Comparison of ENCODE assay signal across 8 cellular contexts in genomic region chr20:32902456-32903420, GRCh38. TPM values are rescaled to one million over a fixed set of nuclear protein-coding genes. Genes with fewer than 3 reads are reported as not detected.
DNase-seq lines count a peak whose midpoint lies in the region; ATAC-seq lines count a peak whose summit lies in the region.

No MANE protein-coding gene starts in this region.

- in situ Hi-C loops in Caki2 (cut with HindIII; ENCODE audit: low pct_unique_long_range_greater_than_20kb, low sequenced_read_pairs): no loop called here

- H3K36me3 ChIP-seq in SJSA1: no peaks in the 10 kb centered on the region

- no peaks in the 10 kb centered on the region for H3K4me1 ChIP-seq in SJSA1 (replicated peaks)

- no peak overlapping the region for H3K27ac ChIP-seq in SJSA1

- H3K4me3 ChIP-seq in SJSA1: no peak overlapping the region

- no peaks in the 10 kb centered on the region for H3K27me3 ChIP-seq in SJSA1 (replicated peaks)

- H3K9me3 ChIP-seq in SJSA1 (replicated peaks): no peaks in the 10 kb centered on the region

- DNase-seq in Caki2 (ENCODE audit: low read depth) (peak; percentile 17), HUDEP-2 (lab: John Stamatoyannopoulos, UW; ENCODE audit: unreplicated experiment in 76 of 76) (peak in 42 of 76 experiments; percentile 2 to 56 (median 16)), SJSA1 (ENCODE audit: low read depth in 1 of 2, low spot score in 2 of 2) (peak; percentile 41 to 66), glomerular visceral epithelial cell (ENCODE audit: extremely low spot score) (peak; percentile 58), putamen (ENCODE audit: low spot score) (peak; percentile 68)
- DNase-seq in activated gamma-delta T cell treated with anti-CD3 and anti-CD28 coated beads, Interleukin-2, amount 50 U/mL, for 16 hours (ENCODE audit: low read depth): peak; percentile 48

- no peak for ATAC-seq in HG03045 (IDR thresholded peaks at IDR 0.05; ENCODE audit: unreplicated experiment)
- ATAC-seq in GM19328 (IDR thresholded peaks at IDR 0.05; ENCODE audit: unreplicated experiment): no peak

RNA-seq across cellular contexts. Expression of gene EFCAB8, which starts 44.0 kb away (rescaled TPM):
- total RNA-seq in Caki2 (2014; rRNA removed; shearing (Covaris generic); ENCODE audit: low replicate concordance): not detected in 2 replicates
- total RNA-seq in SJSA1 (2014; rRNA removed; shearing (Covaris generic)): 0.06 and 0.08 TPM in 2 replicates

Comparison
In these comparisons a context has a peak if more than half of its experiments do, and no peak if none do; other contexts are left out.
1. DNase-seq: peak in every context shown above with its lines; median percentile 68 in putamen; 58 in glomerular visceral epithelial cell; 54 in SJSA1; 48 in activated gamma-delta T cell treated with anti-CD3 and anti-CD28 coated beads, Interleukin-2, amount 50 U/mL, for 16 hours; 17 in Caki2; 16 in HUDEP-2.